17 cellular contexts compared by ENCODE assay signal in the genomic region with DNA sequence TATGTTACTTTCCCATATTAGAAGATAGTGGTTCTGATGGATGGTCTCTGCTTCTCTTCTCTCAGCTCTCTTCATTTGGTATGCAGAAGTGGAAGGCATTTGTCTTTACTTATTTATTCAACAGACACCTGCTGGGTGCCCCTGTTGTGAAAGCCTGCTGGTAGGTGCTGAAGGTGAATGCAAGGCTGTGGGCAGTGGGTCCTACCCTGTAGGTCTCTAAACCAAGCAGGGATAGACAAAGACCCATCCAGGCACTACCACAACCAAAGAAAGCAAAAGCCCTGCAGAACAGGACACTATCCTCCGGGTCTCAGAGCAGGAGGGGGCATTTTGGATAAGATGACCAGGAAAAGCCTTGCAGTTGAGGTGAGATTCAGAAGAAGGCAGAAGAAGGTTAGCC.
DNase-seq lines count a peak whose midpoint lies in the region; ATAC-seq and TF ChIP-seq lines count a peak whose summit lies in the region.
"Had no signal": no experiment of that assay in that cellular context is flagged by ENCODE, and none has a peak within 500 bp of the region (broad histone marks: within the 10 kb centered on the region; RNA-seq: fewer than 3 reads in every experiment).

No MANE protein-coding gene starts in this region.

- H3K36me3 Mint-ChIP-seq in WTC11, result no peaks in the 10 kb centered on the region
- H3K36me3 Mint-ChIP-seq in mesothelial cell of epicardium, result no peaks in the 10 kb centered on the region
- H3K36me3 Mint-ChIP-seq: CD4-positive, CD25-positive, alpha-beta regulatory T cell had no signal

- TF ChIP-seq CTCF in left ventricle myocardium inferior (IDR thresholded peaks at IDR 0.05; ENCODE audit: borderline replicate concordance), result no peak
- TF ChIP-seq CTCF in heart left ventricle (IDR thresholded peaks at IDR 0.05), result no peak
- no peak for TF ChIP-seq CTCF in WTC11 (IDR thresholded peaks at IDR 0.05)
- no peak for TF ChIP-seq CTCF in mesothelial cell of epicardium (IDR thresholded peaks at IDR 0.05; ENCODE audit: unreplicated experiment)

- 86 to 94% (median 88%) methylated on average over 1 of the region's 1 CpG for WGBS in heart left ventricle, 4 donors

- H3K27me3 ChIP-seq in left ventricle myocardium inferior (ENCODE audit: low read depth) (no peaks in the 10 kb centered on the region), heart left ventricle (no peaks in the 10 kb centered on the region)
- H3K27me3 ChIP-seq: BE2C, Peyer's patch, SJSA1 had no signal

- no peak overlapping the region for H3K4me3 ChIP-seq in left ventricle myocardium inferior
- no peak overlapping the region for H3K4me3 ChIP-seq in heart left ventricle
- H3K4me3 ChIP-seq: GM23248, Peyer's patch, SJSA1 had no signal

- DNase-seq in left ventricle myocardium inferior, result no peak
- no peak for DNase-seq in heart left ventricle
- no peak for DNase-seq in WTC11 (ENCODE audit: low spot score)
- peak; percentile 40 for DNase-seq in iPS DF 19.7 (ENCODE audit: low read depth, low spot score)
- no peak for DNase-seq in head of caudate nucleus
- no peak for DNase-seq in mesothelial cell of epicardium (ENCODE audit: low spot score in 2 of 2, unreplicated experiment in 2 of 2)
- DNase-seq: BE2C; CD4-positive, CD25-positive, alpha-beta regulatory T cell; GM23248; MV-4-11; NCI-H1930; NCI-H446; NK-92 treated with Interleukin-12 subunit alpha and Interleukin-12 subunit beta, amount 100 ng/mL, for 24 hours; Peyer's patch had no signal

- peaks cover 8% of the 10 kb centered on the region for H3K36me3 ChIP-seq in left ventricle myocardium inferior
- peaks cover 0 to 8% (median 0%) of the 10 kb centered on the region in 9 donors for H3K36me3 ChIP-seq in heart left ventricle
- H3K36me3 ChIP-seq: BE2C, Peyer's patch had no signal

- no peak overlapping the region for H3K27ac Mint-ChIP-seq in WTC11
- H3K27ac Mint-ChIP-seq in mesothelial cell of epicardium, result no peak overlapping the region
- H3K27ac Mint-ChIP-seq: CD4-positive, CD25-positive, alpha-beta regulatory T cell had no signal

- intact Hi-C loops in left ventricle myocardium inferior (cut with micrococcal nuclease) (no loop called here), heart left ventricle (cut with DNase I) (loop anchor here in 2 of 10 donors (10.0 kb wide), 1 partner anchor 55 kb away; no protein-coding TSS in a partner anchor), head of caudate nucleus (cut with DNase I) (loop anchor here (10.0 kb wide), 1 partner anchor 55 kb away; no protein-coding TSS in a partner anchor)

- no peaks in the 10 kb centered on the region for H3K9me3 ChIP-seq in left ventricle myocardium inferior (replicated peaks)
- H3K9me3 ChIP-seq in heart left ventricle, result no peaks in the 10 kb centered on the region
- H3K9me3 ChIP-seq: BE2C, Peyer's patch, SJSA1 had no signal

- CTCF ChIA-PET in WTC11 (lab: Charles Lee), result no interaction called here

- peaks cover 57% of the 10 kb centered on the region for H3K27me3 Mint-ChIP-seq in WTC11 (ENCODE audit: low read depth)
- H3K27me3 Mint-ChIP-seq in mesothelial cell of epicardium (ENCODE audit: low read depth), result no peaks in the 10 kb centered on the region

- TF ChIP-seq POLR2A in heart left ventricle (IDR thresholded peaks at IDR 0.05), result no peak

- H3K4me3 Mint-ChIP-seq in WTC11, result no peak overlapping the region
- H3K4me3 Mint-ChIP-seq in mesothelial cell of epicardium, result no peak overlapping the region
- H3K4me3 Mint-ChIP-seq: CD4-positive, CD25-positive, alpha-beta regulatory T cell had no signal

- ATAC-seq in heart left ventricle (no peak), WTC11 (peak; percentile 47), GM19463 (IDR thresholded peaks at IDR 0.05; ENCODE audit: unreplicated experiment) (no peak)

- H3K4me1 Mint-ChIP-seq in WTC11 (peaks cover 25% of the 10 kb centered on the region), mesothelial cell of epicardium (peaks cover 27% of the 10 kb centered on the region)
- H3K4me1 Mint-ChIP-seq: CD4-positive, CD25-positive, alpha-beta regulatory T cell had no signal

- H3K4me1 ChIP-seq in left ventricle myocardium inferior (peaks cover 87% of the 10 kb centered on the region), heart left ventricle (peaks cover 0 to 84% (median 38%) of the 10 kb centered on the region in 12 donors)
- H3K4me1 ChIP-seq: Peyer's patch had no signal

- H3K27ac ChIP-seq in left ventricle myocardium inferior (replicated peaks) (peak overlapping the region; percentile 19), heart left ventricle (peak overlapping the region in 1 of 12 donors; percentile 6)
- H3K27ac ChIP-seq: GM23248, KMS-11, SJSA1 had no signal

- H3K9me3 Mint-ChIP-seq in WTC11, result no peaks in the 10 kb centered on the region
- no peaks in the 10 kb centered on the region for H3K9me3 Mint-ChIP-seq in mesothelial cell of epicardium

- POLR2A ChIA-PET in WTC11 (lab: Charles Lee), result no interaction called here

TF ChIP-seq in WTC11, 78 proteins besides CTCF, POLR2A, EP300 and RAD21:
- TF ChIP-seq ZNF317 (CRISPR knock-in tag; IDR thresholded peaks at IDR 0.05; ENCODE audit: borderline replicate concordance, low read depth) (no peak), ZNF423 (CRISPR knock-in tag; IDR thresholded peaks at IDR 0.05) (peak; percentile 91)
TF ChIP-seq in WTC11: peak in this region for 1.
